19 cellular contexts compared by ENCODE assay signal in genomic region chr10:31315453-31315852, GRCh38. TPM values are rescaled to one million over a fixed set of nuclear protein-coding genes. Genes with fewer than 3 reads are reported as not detected.
DNase-seq lines count a peak whose midpoint lies in the region; TF ChIP-seq lines count a peak whose summit lies in the region.
"Had no signal": no experiment of that assay in that cellular context is flagged by ENCODE, and none has a peak within 500 bp of the region (broad histone marks: within the 10 kb centered on the region; RNA-seq: fewer than 3 reads in every experiment).

No MANE protein-coding gene starts in this region.

- H3K27ac Mint-ChIP-seq in neural crest cell (ENCODE audit: unreplicated experiment) = no peak overlapping the region
- H3K27ac Mint-ChIP-seq: activated naive CD8-positive, alpha-beta T cell; CD14-positive monocyte; dendritic cell treated with granulocyte-macrophage colony-stimulating factor and Interleukin-4, amounts not matched to agents 40 ng/mL and 50 ng/mL, for 4 days; GM23338 had no signal

- peaks cover 27% of the 10 kb centered on the region for H3K4me1 Mint-ChIP-seq in neural crest cell

- DNase-seq in EH (ENCODE audit: low read depth) (peak; percentile 79), NB4 (ENCODE audit: low read depth) (peak; percentile 10), cardiac fibroblast (ENCODE audit: low read depth in 2 of 2) (peak; percentile 49 to 94), neural crest cell (ENCODE audit: low read depth, low spot score) (no peak), nucleus accumbens (lab: John Stamatoyannopoulos, UW) (no peak), NCI-H1105 (lab: John Stamatoyannopoulos, UW) (no peak), NCI-H146 (lab: John Stamatoyannopoulos, UW) (no peak)
- DNase-seq in activated CD4-positive, alpha-beta T cell treated with anti-CD3 and anti-CD28 coated beads for 1 hour = no peak
- DNase-seq: foreskin melanocyte; KG1; mucosa of descending colon; NCI-H2081; NK-92 treated with Interleukin-12 subunit alpha and Interleukin-12 subunit beta, amount 100 ng/mL, for 24 hours; posterior cingulate gyrus; uterus had no signal

- no peak for TF ChIP-seq POLR2A in NB4 (IDR thresholded peaks at IDR 0.05; ENCODE audit: extremely low read depth, insufficient read length)

- H3K36me3 Mint-ChIP-seq in neural crest cell (ENCODE audit: low read depth) = no peaks in the 10 kb centered on the region
- H3K36me3 Mint-ChIP-seq: activated naive CD8-positive, alpha-beta T cell; CD14-positive monocyte had no signal

- H3K4me3 Mint-ChIP-seq in neural crest cell = peak overlapping the region; percentile 16
- H3K4me3 Mint-ChIP-seq: activated naive CD8-positive, alpha-beta T cell; CD14-positive monocyte; dendritic cell treated with granulocyte-macrophage colony-stimulating factor and Interleukin-4, amounts not matched to agents 40 ng/mL and 50 ng/mL, for 4 days; GM23338 had no signal

- peaks cover 7% of the 10 kb centered on the region for H3K27me3 Mint-ChIP-seq in neural crest cell (ENCODE audit: low read depth)
- H3K27me3 Mint-ChIP-seq: activated naive CD8-positive, alpha-beta T cell had no signal

- H3K9me3 Mint-ChIP-seq in neural crest cell = no peaks in the 10 kb centered on the region
- H3K9me3 Mint-ChIP-seq: dendritic cell treated with granulocyte-macrophage colony-stimulating factor and Interleukin-4, amounts not matched to agents 40 ng/mL and 50 ng/mL, for 4 days; GM23338 had no signal

- TF ChIP-seq CTCF in NB4 (IDR thresholded peaks at IDR 0.05; ENCODE audit: low read depth, low read length) (no peak), cardiac fibroblast (IDR thresholded peaks at IDR 0.05; ENCODE audit: low read depth, low read length) (no peak), neural crest cell (conservative IDR thresholded peaks at IDR 0.05) (no peak)

- H3K4me3 ChIP-seq in NB4 (ENCODE audit: low read depth, low read length) = no peak overlapping the region
- H3K4me3 ChIP-seq in cardiac fibroblast (replicated peaks in 1 of 2; ENCODE audit: low read depth in 2 of 2, low read length in 2 of 2) = no peak overlapping the region
- H3K4me3 ChIP-seq: GM23338, mucosa of descending colon, uterus had no signal

RNA-seq across cellular contexts. Expression of gene ZEB1, which starts 3.6 kb away (rescaled TPM):
- total RNA-seq in neural crest cell = 38.7 and 40.0 TPM in 2 replicates

Comparison
In these comparisons a context has a peak if more than half of its experiments do, and no peak if none do; other contexts are left out.
1. DNase-seq: peak in EH (single experiment), NB4 (single experiment) and cardiac fibroblast (2 of 2); none in neural crest cell (single experiment), nucleus accumbens (0 of 56), NCI-H1105 (single experiment), activated CD4-positive, alpha-beta T cell treated with anti-CD3 and anti-CD28 coated beads for 1 hour (single experiment) and NCI-H146 (single experiment).